ENCODE assay signal across 11 cellular contexts in genomic region chr3:33219175-33219487, GRCh38. TPM values are rescaled to one million over a fixed set of nuclear protein-coding genes. Genes with fewer than 3 reads are reported as not detected.
DNase-seq lines count a peak whose midpoint lies in the region; ATAC-seq and TF ChIP-seq lines count a peak whose summit lies in the region.
"Had no signal": no experiment of that assay in that cellular context is flagged by ENCODE, and none has a peak within 500 bp of the region (broad histone marks: within the 10 kb centered on the region; RNA-seq: fewer than 3 reads in every experiment).

No MANE protein-coding gene starts in this region.

- CTCF ChIA-PET in AG04449 (lab: Yijun Ruan, JAX) = no interaction called here

- no peaks in the 10 kb centered on the region for H3K36me3 ChIP-seq in SJSA1
- H3K36me3 ChIP-seq in parathyroid adenoma (ENCODE audit: control insufficient read depth, insufficient read depth, low read length) = no peaks in the 10 kb centered on the region
- no peaks in the 10 kb centered on the region for H3K36me3 ChIP-seq in effector memory CD4-positive, alpha-beta T cell (ENCODE audit: control insufficient read depth, insufficient read depth, low read length)

- POLR2A ChIA-PET in AG04449 (lab: Yijun Ruan, JAX) = no interaction called here

- no peak for TF ChIP-seq CTCF in AG04449 (IDR thresholded peaks at IDR 0.05; ENCODE audit: insufficient read depth, low read length, missing control alignments)
- no peak for TF ChIP-seq CTCF in fibroblast of pulmonary artery (IDR thresholded peaks at IDR 0.05; ENCODE audit: low read length, missing control alignments)
- TF ChIP-seq CTCF in parathyroid adenoma (IDR thresholded peaks at IDR 0.05) = no peak

- H3K4me2 ChIP-seq in parathyroid adenoma (ENCODE audit: low read length) = peak overlapping the region; percentile 73

- H3K4me1 ChIP-seq in SJSA1 (replicated peaks) (peaks cover 23% of the 10 kb centered on the region), parathyroid adenoma (peaks cover 4% of the 10 kb centered on the region)
- H3K4me1 ChIP-seq in effector memory CD4-positive, alpha-beta T cell (ENCODE audit: control insufficient read depth, insufficient read depth, low read length, poor library complexity, severe bottlenecking) = no peaks in the 10 kb centered on the region

- peak overlapping the region; percentile 55 for H3K4me3 ChIP-seq in AG04449 (ENCODE audit: low read depth, low read length)
- peak overlapping the region; percentile 77 for H3K4me3 ChIP-seq in SJSA1
- peak overlapping the region; percentile 47 for H3K4me3 ChIP-seq in fibroblast of pulmonary artery (replicated peaks; ENCODE audit: low read depth, low read length)
- peak overlapping the region; percentile 39 for H3K4me3 ChIP-seq in parathyroid adenoma (ENCODE audit: low read depth, low read length)
- H3K4me3 ChIP-seq in effector memory CD4-positive, alpha-beta T cell (ENCODE audit: insufficient read depth, low read depth, low read length, poor library complexity, severe bottlenecking) = no peak overlapping the region

- no peak for ATAC-seq in HG03196 (IDR thresholded peaks at IDR 0.05; ENCODE audit: unreplicated experiment)

- H3K79me2 ChIP-seq in parathyroid adenoma = no peaks in the 10 kb centered on the region

- H3K9ac ChIP-seq in parathyroid adenoma = no peak overlapping the region

- no peaks in the 10 kb centered on the region for H3K27me3 ChIP-seq in SJSA1 (replicated peaks)
- H3K27me3 ChIP-seq in parathyroid adenoma (ENCODE audit: control insufficient read depth, insufficient read depth, low read length) = no peaks in the 10 kb centered on the region
- H3K27me3 ChIP-seq in effector memory CD4-positive, alpha-beta T cell (replicated peaks; ENCODE audit: control insufficient read depth, insufficient read depth, low read length, poor library complexity, severe bottlenecking) = peaks cover 13% of the 10 kb centered on the region

- H3K9me3 ChIP-seq in SJSA1 (replicated peaks) = no peaks in the 10 kb centered on the region
- no peaks in the 10 kb centered on the region for H3K9me3 ChIP-seq in parathyroid adenoma (ENCODE audit: control insufficient read depth, low read length)
- H3K9me3 ChIP-seq in effector memory CD4-positive, alpha-beta T cell (ENCODE audit: control insufficient read depth, low read length) = no peaks in the 10 kb centered on the region

- H3K27ac ChIP-seq in SJSA1 (peak overlapping the region; percentile 54), parathyroid adenoma (no peak overlapping the region)
- H3K27ac ChIP-seq in effector memory CD4-positive, alpha-beta T cell (ENCODE audit: insufficient read depth, low read length, poor library complexity, severe bottlenecking) = no peak overlapping the region

- peak overlapping the region; percentile 65 for H2AFZ ChIP-seq in parathyroid adenoma

- DNase-seq in AG04449 (ENCODE audit: low read depth, low spot score) (no peak), SJSA1 (ENCODE audit: low read depth in 1 of 2, low spot score in 2 of 2) (no peak), fibroblast of pulmonary artery (ENCODE audit: low read depth) (no peak), RPMI8226 (no peak)
- no peak for DNase-seq in effector memory CD4-positive, alpha-beta T cell
- DNase-seq in stimulated activated CD4-positive, alpha-beta T cell treated with anti-CD3 and anti-CD28 coated beads, Interleukin-2, amount 100 ng/mL, for 48 hours = no peak
- DNase-seq: activated CD4-positive, CD25-positive, alpha-beta regulatory T cell; activated naive CD4-positive, alpha-beta T cell; AML-193 had no signal

RNA-seq across cellular contexts. Expression of gene SUSD5, which starts 0.5 kb away (rescaled TPM):
- total RNA-seq in SJSA1 (2014; rRNA removed; shearing (Covaris generic)) = 8.3 and 14.1 TPM in 2 replicates

RNA-seq across cellular contexts. Expression of gene FBXL2, which starts 58.1 kb away (rescaled TPM):
- total RNA-seq in SJSA1 (2014; rRNA removed; shearing (Covaris generic)) = 11.2 and 16.4 TPM in 2 replicates
